18 cellular contexts compared by ENCODE assay signal in genomic region chrX:123157586-123157985, GRCh38. TPM values are rescaled to one million over a fixed set of nuclear protein-coding genes. Genes with fewer than 3 reads are reported as not detected.
DNase-seq lines count a peak whose midpoint lies in the region; ATAC-seq and TF ChIP-seq lines count a peak whose summit lies in the region.
"Had no signal": no experiment of that assay in that cellular context is flagged by ENCODE, and none has a peak within 500 bp of the region (broad histone marks: within the 10 kb centered on the region; RNA-seq: fewer than 3 reads in every experiment).

No MANE protein-coding gene starts in this region.

- H3K4me1 ChIP-seq in breast epithelium (no peaks in the 10 kb centered on the region), mammary epithelial cell (ENCODE audit: insufficient read depth, low read length) (no peaks in the 10 kb centered on the region)
- H3K4me1 ChIP-seq: A549, BLaER1 had no signal

- ATAC-seq in HG02610 (IDR thresholded peaks at IDR 0.05; ENCODE audit: unreplicated experiment), result no peak
- ATAC-seq: A549, GM23338 had no signal

- TF ChIP-seq POLR2A in breast epithelium (IDR thresholded peaks at IDR 0.05), result no peak

- H3K27me3 ChIP-seq in breast epithelium, result no peaks in the 10 kb centered on the region
- H3K27me3 ChIP-seq in mammary epithelial cell (ENCODE audit: insufficient read depth, low read length), result no peaks in the 10 kb centered on the region

- peaks cover 17% of the 10 kb centered on the region for H3K4me1 Mint-ChIP-seq in MCF 10A (ENCODE audit: insufficient read depth, unreplicated experiment)
- H3K4me1 Mint-ChIP-seq: CD14-positive monocyte; CD4-positive, alpha-beta memory T cell had no signal

- dilution Hi-C loops in mammary epithelial cell (cut with HindIII; ENCODE audit: low sequenced_read_pairs), result no loop called here

- H3K4me2 ChIP-seq in mammary epithelial cell (ENCODE audit: insufficient read depth, low read depth, low read length), result no peak overlapping the region
- H3K4me2 ChIP-seq: A549, BLaER1, GM23338 had no signal

- H3K9me3 ChIP-seq in breast epithelium (peaks cover 0 to 9% of the 10 kb centered on the region in 2 donors), mammary epithelial cell (replicated peaks; ENCODE audit: insufficient read depth, low read length) (peaks cover 3% of the 10 kb centered on the region)
- H3K9me3 ChIP-seq: A549 had no signal

- no TSS peak for BruUV-seq in MCF 10A (replicated peaks; lab: Mats Ljungman, UMichigan)
- BruUV-seq in mammary epithelial cell (replicated peaks; lab: Mats Ljungman, UMichigan), result no TSS peak

- no peak overlapping the region for H3K9ac ChIP-seq in mammary epithelial cell (ENCODE audit: insufficient read depth, low read length)
- H3K9ac ChIP-seq: BLaER1 had no signal

- peak; percentile 83 for DNase-seq in MCF 10A (ENCODE audit: unreplicated experiment)
- no peak for DNase-seq in breast epithelium (ENCODE audit: low spot score in 2 of 2)
- DNase-seq in mammary epithelial cell, result peak; percentile 7
- peak; percentile 23 for DNase-seq in fibroblast of gingiva (ENCODE audit: low read depth)
- no peak for DNase-seq in activated naive CD4-positive, alpha-beta T cell treated with Interleukin-2 at 50 U/mL for 16 hours
- no peak for DNase-seq in putamen (ENCODE audit: low spot score)
- DNase-seq: CD4-positive, alpha-beta memory T cell; DMS153; DMS79; GDM1; HCEC 1CT had no signal

- POLR2A ChIA-PET in MCF 10A (lab: Yijun Ruan, JAX), result interaction anchor here (0.6 to 1.7 kb wide), 2 partner anchors 10 to 79 kb away, joined by 4 read pairs; no protein-coding TSS in a partner anchor

- in situ Hi-C loops in mammary epithelial cell (cut with MboI; ENCODE audit: low sequenced_read_pairs in 2 of 2), result no loop called here

- H3K9me3 Mint-ChIP-seq in MCF 10A (ENCODE audit: unreplicated experiment), result peaks cover 17% of the 10 kb centered on the region

- no peak for TF ChIP-seq CTCF in MCF 10A (IDR thresholded peaks at IDR 0.05; ENCODE audit: unreplicated experiment)
- no peak for TF ChIP-seq CTCF in breast epithelium (IDR thresholded peaks at IDR 0.05)
- no peak for TF ChIP-seq CTCF in mammary epithelial cell (conservative IDR thresholded peaks at IDR 0.05 in 1 of 2, IDR thresholded peaks at IDR 0.05 in 1 of 2; ENCODE audit: extremely low read depth in 1 of 2, insufficient read depth in 1 of 2, low read depth in 1 of 2, low read length in 2 of 2)

- H3K27ac ChIP-seq in breast epithelium (no peak overlapping the region), mammary epithelial cell (ENCODE audit: insufficient read depth, low read depth, low read length) (no peak overlapping the region)
- H3K27ac ChIP-seq: 22Rv1, A549, BLaER1 had no signal

- 51% methylated on average over 3 of the region's 3 CpGs for WGBS in mammary epithelial cell (ENCODE audit: low coverage, missing lambda C conversion rate)

- H3K36me3 Mint-ChIP-seq in MCF 10A (ENCODE audit: insufficient read depth, unreplicated experiment), result no peaks in the 10 kb centered on the region
- H3K36me3 Mint-ChIP-seq: CD14-positive monocyte; CD4-positive, alpha-beta memory T cell had no signal

- no peak overlapping the region for H3K27ac Mint-ChIP-seq in MCF 10A (ENCODE audit: low read depth, unreplicated experiment)
- H3K27ac Mint-ChIP-seq: CD14-positive monocyte; CD4-positive, alpha-beta memory T cell; GM23338 had no signal

- no peak overlapping the region for H2AFZ ChIP-seq in mammary epithelial cell (ENCODE audit: low read depth, low read length)
- H2AFZ ChIP-seq: GM23338 had no signal

- intact Hi-C loops in MCF 10A (cut with micrococcal nuclease) (no loop called here), breast epithelium (cut with DNase I; ENCODE audit: low total_unique reads) (loop anchor here (10.0 kb wide), 1 partner anchor 763 kb away; no protein-coding TSS in a partner anchor), mammary epithelial cell (cut with micrococcal nuclease) (loop anchor here (5.0 kb wide), 1 partner anchor 70 kb away; no protein-coding TSS in a partner anchor)

- H3K36me3 ChIP-seq in breast epithelium, result no peaks in the 10 kb centered on the region
- H3K36me3 ChIP-seq in mammary epithelial cell (ENCODE audit: insufficient read depth, low read length), result no peaks in the 10 kb centered on the region
- H3K36me3 ChIP-seq: BLaER1 had no signal

- H3K79me2 ChIP-seq in mammary epithelial cell (ENCODE audit: insufficient read depth, low read length), result no peaks in the 10 kb centered on the region

- no peak overlapping the region for H3K4me3 Mint-ChIP-seq in MCF 10A (ENCODE audit: unreplicated experiment)
- H3K4me3 Mint-ChIP-seq: CD14-positive monocyte; CD4-positive, alpha-beta memory T cell; GM23338 had no signal

- no peaks in the 10 kb centered on the region for H4K20me1 ChIP-seq in mammary epithelial cell (ENCODE audit: insufficient read depth, low read length)
- H4K20me1 ChIP-seq: BLaER1 had no signal

- H3K27me3 Mint-ChIP-seq in MCF 10A (ENCODE audit: insufficient read depth, unreplicated experiment), result no peaks in the 10 kb centered on the region
- H3K27me3 Mint-ChIP-seq: CD4-positive, alpha-beta memory T cell had no signal

- H3K4me3 ChIP-seq in breast epithelium (no peak overlapping the region), mammary epithelial cell (replicated peaks in 1 of 3; ENCODE audit: insufficient read depth in 1 of 3, low read depth in 2 of 3, low read length in 3 of 3) (no peak overlapping the region)
- H3K4me3 ChIP-seq: A549, BLaER1, GM23338 had no signal

- CTCF ChIA-PET in MCF 10A (lab: Yijun Ruan, JAX), result interaction anchor here (0.7 to 1.1 kb wide), 2 partner anchors 14 to 340 kb away, joined by 3 to 4 read pairs; no protein-coding TSS in a partner anchor
- CTCF ChIA-PET in mammary epithelial cell (lab: Charles Lee; ENCODE audit: low non-redundant PET), result no interaction called here

RNA-seq across cellular contexts. Expression of gene GRIA3, which starts 26.5 kb away (rescaled TPM):
- total RNA-seq in MCF 10A (2022) (not detected in 2 replicates), breast epithelium (1 to 10 TPM in 2 of 3 donors, under 1 TPM in 1; 0.98 to 2.6 (median 1.9) TPM), mammary epithelial cell (under 1 TPM; 0.73 to 0.83 TPM)
- 0.06 TPM for polyA plus RNA-seq in mammary epithelial cell
- not detected for polyA minus RNA-seq in mammary epithelial cell
- total RNA-seq: CD4-positive, alpha-beta memory T cell; Daoy had no signal
- polyA plus RNA-seq: A549; CD14-positive monocyte; CD4-positive, alpha-beta memory T cell had no signal

Comparison
In these comparisons a context has a peak if more than half of its experiments do, and no peak if none do; other contexts are left out.
1. DNase-seq: peak in MCF 10A (single experiment), mammary epithelial cell (single experiment) and fibroblast of gingiva (single experiment); none in breast epithelium (0 of 2), activated naive CD4-positive, alpha-beta T cell treated with Interleukin-2 at 50 U/mL for 16 hours (single experiment) and putamen (single experiment).